9 cellular contexts compared by ENCODE assay signal in the genomic region with DNA sequence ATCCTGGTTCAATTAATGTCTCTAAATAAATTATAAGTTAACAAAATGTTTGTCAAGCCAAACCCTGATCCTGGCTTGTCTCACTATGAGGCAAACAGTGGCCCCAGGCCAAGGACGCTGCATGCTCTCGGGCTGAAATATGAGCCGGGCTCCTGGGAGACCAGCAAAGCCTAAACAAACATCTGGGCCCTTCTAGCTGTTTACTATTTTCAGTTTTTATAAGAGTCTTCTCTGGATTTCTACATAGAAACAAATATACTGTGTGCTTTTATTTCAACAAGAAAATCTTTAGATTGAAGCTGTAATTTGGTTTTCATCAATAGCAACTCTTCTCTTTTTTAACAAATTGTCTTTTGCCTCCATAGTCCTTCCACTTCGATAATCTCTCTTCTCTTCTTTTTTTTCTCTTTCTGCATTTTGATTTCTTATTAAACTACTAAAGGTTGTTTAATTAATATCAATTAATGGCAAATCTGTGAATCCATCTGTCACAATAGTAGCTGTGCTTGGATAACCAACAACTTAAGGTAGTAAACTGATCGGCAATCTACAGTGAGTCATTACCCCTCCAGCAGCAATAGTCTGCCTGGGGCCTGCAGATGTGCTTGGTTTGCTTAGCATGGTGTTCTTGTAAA.
DNase-seq lines count a peak whose midpoint lies in the region; ATAC-seq and TF ChIP-seq lines count a peak whose summit lies in the region.
"Had no signal": no experiment of that assay in that cellular context is flagged by ENCODE, and none has a peak within 500 bp of the region (broad histone marks: within the 10 kb centered on the region; RNA-seq: fewer than 3 reads in every experiment).

No MANE protein-coding gene starts in this region.

- no peak for ATAC-seq in HG02870 (IDR thresholded peaks at IDR 0.05; ENCODE audit: unreplicated experiment)

- H3K9me3 ChIP-seq in MM.1S (replicated peaks; ENCODE audit: insufficient read depth, low read length), result no peaks in the 10 kb centered on the region

- no peak overlapping the region for H2AFZ ChIP-seq in MM.1S (ENCODE audit: low read length)

- no peaks in the 10 kb centered on the region for H3K4me1 Mint-ChIP-seq in activated CD4-positive, alpha-beta T cell treated with anti-CD3 and anti-CD28 coated beads, Interleukin-2, amount 10 ng/mL, durations not matched to agents 24 days and 14 days

- no peak overlapping the region for H3K27ac ChIP-seq in MM.1S (ENCODE audit: low read length)

- no peaks in the 10 kb centered on the region for H3K4me1 ChIP-seq in MM.1S (ENCODE audit: low read length)

- no peaks in the 10 kb centered on the region for H3K9me2 ChIP-seq in MM.1S (replicated peaks; ENCODE audit: insufficient read depth, low read length)

- DNase-seq in COR-L47 (lab: John Stamatoyannopoulos, UW), result peak; percentile 47
- DNase-seq in NCI-H2107 treated with DMSO at 0.1 percent for 48 hours (lab: John Stamatoyannopoulos, UW; ENCODE audit: unreplicated experiment), result peak; percentile 9
- peak; percentile 86 for DNase-seq in dedifferentiated amniotic fluid mesenchymal stem cell (ENCODE audit: extremely low spot score)
- DNase-seq in middle frontal gyrus (ENCODE audit: extremely low spot score, low spot score), result peak; percentile 3
- no peak for DNase-seq in activated naive CD4-positive, alpha-beta T cell treated with anti-CD3 and anti-CD28 coated beads, Interleukin-2, amount 50 U/mL, for 16 hours
- DNase-seq in MM.1S, result no peak
- DNase-seq in activated CD4-positive, alpha-beta T cell treated with anti-CD3 and anti-CD28 coated beads, Interleukin-2, amount 10 ng/mL, durations not matched to agents 24 days and 14 days, result no peak

- no peak overlapping the region for H3K4me2 ChIP-seq in MM.1S (ENCODE audit: low read depth, low read length)

- no peaks in the 10 kb centered on the region for H3K79me2 ChIP-seq in MM.1S (ENCODE audit: low read length)

- H3K36me3 Mint-ChIP-seq in activated CD4-positive, alpha-beta T cell treated with anti-CD3 and anti-CD28 coated beads, Interleukin-2, amount 10 ng/mL, durations not matched to agents 24 days and 14 days (ENCODE audit: low read depth), result no peaks in the 10 kb centered on the region

- intact Hi-C loops in activated CD4-positive, alpha-beta T cell treated with anti-CD3 and anti-CD28 coated beads, Interleukin-2, amount 10 ng/mL, durations not matched to agents 24 days and 14 days (cut with micrococcal nuclease), result no loop called here

- H3F3A ChIP-seq in MM.1S (ENCODE audit: insufficient read depth, low read length), result no peaks in the 10 kb centered on the region

- H3K4me3 Mint-ChIP-seq in activated CD4-positive, alpha-beta T cell treated with anti-CD3 and anti-CD28 coated beads, Interleukin-2, amount 10 ng/mL, durations not matched to agents 24 days and 14 days, result no peak overlapping the region
- H3K4me3 Mint-ChIP-seq: activated naive CD8-positive, alpha-beta T cell had no signal

- H3K36me3 ChIP-seq in MM.1S (replicated peaks; ENCODE audit: insufficient read depth, low read length), result no peaks in the 10 kb centered on the region

- no peaks in the 10 kb centered on the region for H4K20me1 ChIP-seq in MM.1S (ENCODE audit: insufficient read depth, low read length)

- H3K4me3 ChIP-seq in MM.1S (ENCODE audit: low read length), result no peak overlapping the region

- no peaks in the 10 kb centered on the region for H3K27me3 ChIP-seq in MM.1S (replicated peaks; ENCODE audit: insufficient read depth, low read length)

- no peaks in the 10 kb centered on the region for H3K9me3 Mint-ChIP-seq in activated CD4-positive, alpha-beta T cell treated with anti-CD3 and anti-CD28 coated beads, Interleukin-2, amount 10 ng/mL, durations not matched to agents 24 days and 14 days

- no peak overlapping the region for H3K9ac ChIP-seq in MM.1S (ENCODE audit: low read length)

- H3K27me3 Mint-ChIP-seq in activated CD4-positive, alpha-beta T cell treated with anti-CD3 and anti-CD28 coated beads, Interleukin-2, amount 10 ng/mL, durations not matched to agents 24 days and 14 days, result peaks cover 2% of the 10 kb centered on the region

- H3K27ac Mint-ChIP-seq in activated CD4-positive, alpha-beta T cell treated with anti-CD3 and anti-CD28 coated beads, Interleukin-2, amount 10 ng/mL, durations not matched to agents 24 days and 14 days, result no peak overlapping the region
- H3K27ac Mint-ChIP-seq: activated naive CD8-positive, alpha-beta T cell had no signal

- no peak for TF ChIP-seq CTCF in MM.1S (IDR thresholded peaks at IDR 0.05; ENCODE audit: low read length)

Comparison
In these comparisons a context has a peak if more than half of its experiments do, and no peak if none do; other contexts are left out.
1. DNase-seq: peak in COR-L47 (single experiment), NCI-H2107 treated with DMSO at 0.1 percent for 48 hours (single experiment), dedifferentiated amniotic fluid mesenchymal stem cell (single experiment) and middle frontal gyrus (single experiment); none in activated naive CD4-positive, alpha-beta T cell treated with anti-CD3 and anti-CD28 coated beads, Interleukin-2, amount 50 U/mL, for 16 hours (single experiment), MM.1S (single experiment) and activated CD4-positive, alpha-beta T cell treated with anti-CD3 and anti-CD28 coated beads, Interleukin-2, amount 10 ng/mL, durations not matched to agents 24 days and 14 days (single experiment).